In the genomic region with DNA sequence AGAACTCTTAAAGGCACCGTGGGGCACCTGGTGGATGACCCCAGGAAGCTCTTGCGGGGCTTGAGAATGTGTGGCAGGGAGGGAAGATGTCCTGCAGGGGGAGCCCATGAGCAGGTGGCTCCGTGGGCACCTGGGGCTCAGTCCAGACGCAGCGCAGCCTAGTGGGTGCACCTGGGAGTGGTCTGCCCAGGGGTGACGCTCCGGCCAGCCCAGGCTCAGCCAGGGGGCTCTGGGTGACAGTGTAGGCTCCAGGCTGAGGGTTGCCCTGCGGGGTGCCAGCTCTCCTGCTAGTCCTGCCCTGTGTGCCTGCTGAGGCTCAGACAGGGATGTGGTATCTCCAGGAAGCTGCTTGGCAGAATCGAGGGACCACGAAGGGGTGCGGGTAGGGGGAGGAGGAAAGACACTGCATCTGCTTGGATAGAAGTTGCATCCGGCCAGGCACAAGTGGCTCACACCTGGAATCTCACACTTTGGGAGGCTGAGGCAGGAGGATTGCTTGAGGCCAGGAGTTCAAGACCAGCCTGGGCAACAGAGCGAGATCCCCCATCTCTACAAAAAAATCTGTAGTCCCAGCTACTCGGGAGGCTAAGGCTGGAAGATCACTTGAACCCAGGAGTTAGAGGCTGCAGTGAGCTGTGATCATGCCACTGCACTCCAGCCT, we compare ENCODE assay signal across 8 cellular contexts. TPM values are rescaled to one million over a fixed set of nuclear protein-coding genes. Genes with fewer than 3 reads are reported as not detected.
DNase-seq lines count a peak whose midpoint lies in the region; ATAC-seq, FAIRE-seq and TF ChIP-seq lines count a peak whose summit lies in the region.

No MANE protein-coding gene starts in this region.

- no peaks in the 10 kb centered on the region for H3K27me3 ChIP-seq in endothelial cell of umbilical vein (ENCODE audit: control insufficient read depth in 2 of 2, insufficient read depth in 2 of 2, low read length in 2 of 2)

- no peaks in the 10 kb centered on the region for H3K9me3 Mint-ChIP-seq in naive thymus-derived CD8-positive, alpha-beta T cell
- H3K9me3 Mint-ChIP-seq in stimulated activated naive CD8-positive, alpha-beta T cell treated with anti-CD3 and anti-CD28 coated beads, Interleukin-15, amount 100 ng/mL, for 72 hours: no peaks in the 10 kb centered on the region

- H3K79me2 ChIP-seq in endothelial cell of umbilical vein (ENCODE audit: control insufficient read depth, insufficient read depth, low read length): no peaks in the 10 kb centered on the region

- H3K27ac Mint-ChIP-seq in naive thymus-derived CD8-positive, alpha-beta T cell: peak overlapping the region in 7 of 10 donors; percentile 48 to 85 (median 65)
- H3K27ac Mint-ChIP-seq in stimulated activated naive CD8-positive, alpha-beta T cell treated with anti-CD3 and anti-CD28 coated beads, Interleukin-15, amount 100 ng/mL, for 72 hours: no peak overlapping the region

- no TSS peak for BruUV-seq in endothelial cell of umbilical vein (replicated peaks; lab: Mats Ljungman, UMichigan)

- H4K20me1 ChIP-seq in endothelial cell of umbilical vein (replicated peaks; ENCODE audit: control insufficient read depth, extremely low read depth, insufficient read depth, low read length): no peaks in the 10 kb centered on the region

- peak; percentile 73 for DNase-seq in NOMO-1 treated with dmso at 0.1 percent for 144 hours (lab: John Stamatoyannopoulos, UW; ENCODE audit: unreplicated experiment)
- DNase-seq in activated CD8-positive, alpha-beta memory T cell treated with anti-CD3 and anti-CD28 coated beads for 24 hours: peak; percentile 91
- peak; percentile 81 for DNase-seq in endothelial cell of umbilical vein (ENCODE audit: low read depth, low spot score)
- DNase-seq in naive thymus-derived CD8-positive, alpha-beta T cell: peak; percentile 55 to 87 (median 76)
- peak; percentile 85 to 88 for DNase-seq in stimulated activated naive CD8-positive, alpha-beta T cell treated with anti-CD3 and anti-CD28 coated beads, Interleukin-15, amount 100 ng/mL, for 72 hours

- H3K4me1 Mint-ChIP-seq in naive thymus-derived CD8-positive, alpha-beta T cell: peaks cover 17 to 38% (median 29%) of the 10 kb centered on the region in 4 donors
- peaks cover 34% of the 10 kb centered on the region for H3K4me1 Mint-ChIP-seq in stimulated activated naive CD8-positive, alpha-beta T cell treated with anti-CD3 and anti-CD28 coated beads, Interleukin-15, amount 100 ng/mL, for 72 hours

- CTCF ChIA-PET in endothelial cell of umbilical vein (lab: Charles Lee): interaction anchor here (0.6 to 4.3 kb wide), 44 partner anchors 11 to 436 kb away, joined by 3 to 67 read pairs (median 5); partner anchors contain the start of genes CCDC124, MVB12A, PGLS and RPL18A

- peaks cover 12% of the 10 kb centered on the region for H3K4me1 ChIP-seq in endothelial cell of umbilical vein (ENCODE audit: control insufficient read depth, extremely low read depth, insufficient read depth, low read length)

- H3K9ac ChIP-seq in endothelial cell of umbilical vein (replicated peaks; ENCODE audit: extremely low read depth, insufficient read depth, low read length): no peak overlapping the region

- peak overlapping the region in 5 of 10 donors; percentile 4 to 68 (median 29) for H3K4me3 Mint-ChIP-seq in naive thymus-derived CD8-positive, alpha-beta T cell
- H3K4me3 Mint-ChIP-seq in stimulated activated naive CD8-positive, alpha-beta T cell treated with anti-CD3 and anti-CD28 coated beads, Interleukin-15, amount 100 ng/mL, for 72 hours: peak overlapping the region; percentile 12 to 63

- H3K9me3 ChIP-seq in endothelial cell of umbilical vein (replicated peaks; ENCODE audit: control insufficient read depth, insufficient read depth, low read length): no peaks in the 10 kb centered on the region

- POLR2A ChIA-PET in endothelial cell of umbilical vein (lab: Charles Lee): interaction anchor here (0.6 kb wide), 1 partner anchor 58 kb away, joined by 6 read pairs; no protein-coding TSS in a partner anchor
- POLR2A ChIA-PET in naive thymus-derived CD8-positive, alpha-beta T cell (lab: Charles Lee): interaction anchor here (0.6 to 1.8 kb wide), 6 partner anchors 15 to 77 kb away, joined by 3 to 13 read pairs (median 4); partner anchors contain the start of gene PGLS

- no peak overlapping the region for H2AFZ ChIP-seq in endothelial cell of umbilical vein (ENCODE audit: low read depth, low read length)

- no peak overlapping the region for H3K27ac ChIP-seq in endothelial cell of umbilical vein (ENCODE audit: insufficient read depth, low read depth, low read length)

- dilution Hi-C loops in endothelial cell of umbilical vein (cut with MboI; ENCODE audit: extremely low pct_ligation_motif_present, low sequenced_read_pairs): no loop called here

- no peaks in the 10 kb centered on the region for H3K9me1 ChIP-seq in endothelial cell of umbilical vein (replicated peaks; ENCODE audit: control insufficient read depth, extremely low read depth, insufficient read depth, low read length)

- intact Hi-C loops in endothelial cell of umbilical vein (cut with micrococcal nuclease): no loop called here

- peak; percentile 78 for FAIRE-seq in endothelial cell of umbilical vein (lab: Jason Lieb, UNC)

- no peaks in the 10 kb centered on the region for H3K27me3 Mint-ChIP-seq in naive thymus-derived CD8-positive, alpha-beta T cell
- H3K27me3 Mint-ChIP-seq in stimulated activated naive CD8-positive, alpha-beta T cell treated with anti-CD3 and anti-CD28 coated beads, Interleukin-15, amount 100 ng/mL, for 72 hours: no peaks in the 10 kb centered on the region

- H3K4me3 ChIP-seq in endothelial cell of umbilical vein (replicated peaks in 1 of 3; ENCODE audit: insufficient read depth in 1 of 3, low read depth in 1 of 3, low read length in 3 of 3): no peak overlapping the region

- TF ChIP-seq CTCF in GM12873 (IDR thresholded peaks at IDR 0.05; ENCODE audit: insufficient read depth, low read depth, low read length, missing control alignments) (peak; percentile 100), endothelial cell of umbilical vein (IDR thresholded peaks at IDR 0.05; ENCODE audit: extremely low read depth in 1 of 2, insufficient read depth in 1 of 2, low read depth in 1 of 2, low read length in 2 of 2) (peak; percentile 99)

- no peak overlapping the region for H3K4me2 ChIP-seq in endothelial cell of umbilical vein (ENCODE audit: insufficient read depth, low read length)

- H3K36me3 ChIP-seq in endothelial cell of umbilical vein (ENCODE audit: control insufficient read depth in 2 of 2, extremely low read depth in 1 of 2, insufficient read depth in 2 of 2, low read length in 2 of 2): peaks cover 0 to 3% of the 10 kb centered on the region in 2 experiments

- no peak for TF ChIP-seq POLR2A in endothelial cell of umbilical vein (IDR thresholded peaks at IDR 0.05; ENCODE audit: low read depth, low read length)

- ATAC-seq in HG03280 (IDR thresholded peaks at IDR 0.05; ENCODE audit: unreplicated experiment): peak; percentile 69
- peak; percentile 95 to 98 for ATAC-seq in naive thymus-derived CD8-positive, alpha-beta T cell
- ATAC-seq in stimulated activated naive CD8-positive, alpha-beta T cell treated with anti-CD3 and anti-CD28 coated beads, Interleukin-15, amount 100 ng/mL, for 72 hours: peak; percentile 98
- no peak for ATAC-seq in HG02938 (IDR thresholded peaks at IDR 0.05; ENCODE audit: unreplicated experiment)

- H3K36me3 Mint-ChIP-seq in naive thymus-derived CD8-positive, alpha-beta T cell: peaks cover 0 to 4% (median 0%) of the 10 kb centered on the region in 3 donors

RNA-seq across cellular contexts. Expression of gene PGLS, which starts 15.0 kb away (rescaled TPM):
- total RNA-seq in endothelial cell of umbilical vein: 99.2 and 110 TPM in 2 replicates
- 139 and 204 TPM in 2 replicates for polyA plus RNA-seq in endothelial cell of umbilical vein
- 71.7 and 96.7 TPM in 2 replicates for polyA plus RNA-seq in endothelial cell of umbilical vein (2011; cell fraction: cytosol; rRNA removed)
- polyA plus RNA-seq in endothelial cell of umbilical vein (2011; cell fraction: nucleus; rRNA removed): 58.3 and 73.4 TPM in 2 replicates
- 54.4 and 108 TPM in 2 replicates for polyA plus RNA-seq in endothelial cell of umbilical vein (2012)
- 35.4 and 52.3 TPM in 2 replicates for polyA minus RNA-seq in endothelial cell of umbilical vein
- polyA minus RNA-seq in endothelial cell of umbilical vein (2011; cell fraction: cytosol; rRNA and poly(A)+ RNA removed): 107 TPM
- polyA minus RNA-seq in endothelial cell of umbilical vein (2011; cell fraction: nucleus; rRNA and poly(A)+ RNA removed): 21.2 and 28.9 TPM in 2 replicates
- 10 to 100 TPM; 78.8 to 82.6 TPM for total RNA-seq in naive thymus-derived CD8-positive, alpha-beta T cell
- 10 to 100 TPM; 68.9 to 73.4 (median 73.0) TPM for polyA plus RNA-seq in naive thymus-derived CD8-positive, alpha-beta T cell

RNA-seq across cellular contexts. Expression of gene SLC27A1, which starts 26.1 kb away (rescaled TPM):
- total RNA-seq in endothelial cell of umbilical vein: 13.5 and 14.9 TPM in 2 replicates
- polyA plus RNA-seq in endothelial cell of umbilical vein: 10.4 and 11.9 TPM in 2 replicates
- polyA plus RNA-seq in endothelial cell of umbilical vein (2011; cell fraction: cytosol; rRNA removed): 4.8 and 6.3 TPM in 2 replicates
- polyA plus RNA-seq in endothelial cell of umbilical vein (2011; cell fraction: nucleus; rRNA removed): 14.2 and 17.9 TPM in 2 replicates
- polyA plus RNA-seq in endothelial cell of umbilical vein (2012): 6.9 and 12.3 TPM in 2 replicates
- 9.9 and 10.3 TPM in 2 replicates for polyA minus RNA-seq in endothelial cell of umbilical vein
- polyA minus RNA-seq in endothelial cell of umbilical vein (2011; cell fraction: cytosol; rRNA and poly(A)+ RNA removed): 2.3 TPM
- 5.6 and 10.7 TPM in 2 replicates for polyA minus RNA-seq in endothelial cell of umbilical vein (2011; cell fraction: nucleus; rRNA and poly(A)+ RNA removed)
- 10 to 100 TPM in 1 of 2 experiments, 1 to 10 TPM in 1; 9.4 to 10.9 TPM for total RNA-seq in naive thymus-derived CD8-positive, alpha-beta T cell
- polyA plus RNA-seq in naive thymus-derived CD8-positive, alpha-beta T cell: 10 to 100 TPM; 12.5 to 14.6 (median 13.8) TPM

RNA-seq across cellular contexts. Expression of gene NXNL1, which starts 35.7 kb away (rescaled TPM):
- not detected in 2 replicates for total RNA-seq in endothelial cell of umbilical vein
- polyA plus RNA-seq in endothelial cell of umbilical vein: not detected in 2 replicates
- not detected in 2 replicates for polyA plus RNA-seq in endothelial cell of umbilical vein (2011; cell fraction: cytosol; rRNA removed)
- not detected in 2 replicates for polyA plus RNA-seq in endothelial cell of umbilical vein (2011; cell fraction: nucleus; rRNA removed)
- not detected in 2 replicates for polyA plus RNA-seq in endothelial cell of umbilical vein (2012)
- not detected in 2 replicates for polyA minus RNA-seq in endothelial cell of umbilical vein
- polyA minus RNA-seq in endothelial cell of umbilical vein (2011; cell fraction: cytosol; rRNA and poly(A)+ RNA removed): not detected
- polyA minus RNA-seq in endothelial cell of umbilical vein (2011; cell fraction: nucleus; rRNA and poly(A)+ RNA removed): not detected in 2 replicates
- not detected for total RNA-seq in naive thymus-derived CD8-positive, alpha-beta T cell
- polyA plus RNA-seq in naive thymus-derived CD8-positive, alpha-beta T cell: not detected

RNA-seq across cellular contexts. Expression of gene TMEM221, which starts 48.0 kb away (rescaled TPM):
- not detected in 2 replicates for total RNA-seq in endothelial cell of umbilical vein
- polyA plus RNA-seq in endothelial cell of umbilical vein: 0.06 and 0.08 TPM in 2 replicates
- polyA plus RNA-seq in endothelial cell of umbilical vein (2011; cell fraction: cytosol; rRNA removed): 0.04 and 0.05 TPM in 2 replicates
- polyA plus RNA-seq in endothelial cell of umbilical vein (2011; cell fraction: nucleus; rRNA removed): 0.14 TPM in 1 of 2 replicates, not detected in the other
- 0.10 and 0.13 TPM in 2 replicates for polyA plus RNA-seq in endothelial cell of umbilical vein (2012)
- 0.45 TPM in 1 of 2 replicates, not detected in the other for polyA minus RNA-seq in endothelial cell of umbilical vein
- not detected for polyA minus RNA-seq in endothelial cell of umbilical vein (2011; cell fraction: cytosol; rRNA and poly(A)+ RNA removed)
- not detected in 2 replicates for polyA minus RNA-seq in endothelial cell of umbilical vein (2011; cell fraction: nucleus; rRNA and poly(A)+ RNA removed)
- not detected for total RNA-seq in naive thymus-derived CD8-positive, alpha-beta T cell
- under 1 TPM in 1 of 3 donors, not detected in 2; 0.13 TPM for polyA plus RNA-seq in naive thymus-derived CD8-positive, alpha-beta T cell

RNA-seq across cellular contexts. Expression of gene COLGALT1, which starts 59.0 kb away (rescaled TPM):
- total RNA-seq in endothelial cell of umbilical vein: 240 and 263 TPM in 2 replicates
- polyA plus RNA-seq in endothelial cell of umbilical vein: 355 and 406 TPM in 2 replicates
- polyA plus RNA-seq in endothelial cell of umbilical vein (2011; cell fraction: cytosol; rRNA removed): 190 and 205 TPM in 2 replicates
- polyA plus RNA-seq in endothelial cell of umbilical vein (2011; cell fraction: nucleus; rRNA removed): 295 and 364 TPM in 2 replicates
- 145 and 196 TPM in 2 replicates for polyA plus RNA-seq in endothelial cell of umbilical vein (2012)
- polyA minus RNA-seq in endothelial cell of umbilical vein: 512 and 556 TPM in 2 replicates
- 137 TPM for polyA minus RNA-seq in endothelial cell of umbilical vein (2011; cell fraction: cytosol; rRNA and poly(A)+ RNA removed)
- polyA minus RNA-seq in endothelial cell of umbilical vein (2011; cell fraction: nucleus; rRNA and poly(A)+ RNA removed): 109 TPM in 2 replicates
- total RNA-seq in naive thymus-derived CD8-positive, alpha-beta T cell: 10 to 100 TPM; 63.8 to 64.6 TPM
- 10 to 100 TPM; 15.6 to 25.8 (median 17.1) TPM for polyA plus RNA-seq in naive thymus-derived CD8-positive, alpha-beta T cell

Comparison
In these comparisons a context has a peak if more than half of its experiments do, and no peak if none do; other contexts are left out.
1. H3K27ac Mint-ChIP-seq: peak in naive thymus-derived CD8-positive, alpha-beta T cell (7 of 10); none in stimulated activated naive CD8-positive, alpha-beta T cell treated with anti-CD3 and anti-CD28 coated beads, Interleukin-15, amount 100 ng/mL, for 72 hours (0 of 2).
2. Peak in every context shown above with its lines, with median percentiles within 50 percentile points of each other: DNase-seq.